8 cellular contexts compared by ENCODE assay signal in genomic region chr15:25437751-25438600, GRCh38. TPM values are rescaled to one million over a fixed set of nuclear protein-coding genes. Genes with fewer than 3 reads are reported as not detected.
DNase-seq lines count a peak whose midpoint lies in the region; ATAC-seq and TF ChIP-seq lines count a peak whose summit lies in the region.

No MANE protein-coding gene starts in this region.

- H3K36me3 Mint-ChIP-seq in CD14-positive monocyte, result peaks cover 0 to 11% of the 10 kb centered on the region in 2 donors
- peaks cover 11 to 12% of the 10 kb centered on the region in 2 donors for H3K36me3 Mint-ChIP-seq in activated naive CD4-positive, alpha-beta T cell treated with anti-CD3 and anti-CD28 coated beads, Interleukin-2, amount 50 U/mL, for 72 hours

- peak overlapping the region; percentile 91 for H2AFZ ChIP-seq in parathyroid adenoma

- H3K27ac Mint-ChIP-seq in CD14-positive monocyte, result peak overlapping the region; percentile 84 to 96 (median 91)
- peak overlapping the region; percentile 96 for H3K27ac Mint-ChIP-seq in activated naive CD4-positive, alpha-beta T cell treated with anti-CD3 and anti-CD28 coated beads, Interleukin-2, amount 50 U/mL, for 72 hours

- peaks cover 0 to 13% (median 9%) of the 10 kb centered on the region in 7 donors for H3K9me3 Mint-ChIP-seq in CD14-positive monocyte
- H3K9me3 Mint-ChIP-seq in activated naive CD4-positive, alpha-beta T cell treated with anti-CD3 and anti-CD28 coated beads, Interleukin-2, amount 50 U/mL, for 72 hours, result peaks cover 0 to 6% of the 10 kb centered on the region in 2 donors

- H3K4me2 ChIP-seq in parathyroid adenoma (ENCODE audit: low read length), result peak overlapping the region; percentile 86

- H3K4me3 Mint-ChIP-seq in CD14-positive monocyte, result peak overlapping the region; percentile 89

- H3K9ac ChIP-seq in parathyroid adenoma, result peak overlapping the region; percentile 98

- intact Hi-C loops in CD14-positive monocyte (cut with micrococcal nuclease), result loop anchor here in 1 of 2 donors (5.0 kb wide), 1 partner anchor 36 kb away; no protein-coding TSS in a partner anchor
- intact Hi-C loops in Right ventricle myocardium inferior (cut with DNase I), result loop anchor here (5.0 to 10.0 kb wide), 3 partner anchors 91 to 647 kb away; no protein-coding TSS in a partner anchor
- intact Hi-C loops in upper lobe of right lung (cut with DNase I), result no loop called here

- H3K27me3 Mint-ChIP-seq in CD14-positive monocyte (ENCODE audit: low read depth in 3 of 3), result no peaks in the 10 kb centered on the region

- H3K4me3 ChIP-seq in SJSA1, result peak overlapping the region; percentile 97
- peak overlapping the region; percentile 79 for H3K4me3 ChIP-seq in parathyroid adenoma (ENCODE audit: low read depth, low read length)
- peak overlapping the region; percentile 96 for H3K4me3 ChIP-seq in upper lobe of right lung

- TF ChIP-seq CTCF in CD14-positive monocyte (IDR thresholded peaks at IDR 0.05), result peak; percentile 48
- TF ChIP-seq CTCF in parathyroid adenoma (IDR thresholded peaks at IDR 0.05), result peak; percentile 31
- TF ChIP-seq CTCF in upper lobe of right lung (IDR thresholded peaks at IDR 0.05), result peak; percentile 42

- H3K27me3 ChIP-seq in SJSA1 (replicated peaks) (no peaks in the 10 kb centered on the region), parathyroid adenoma (ENCODE audit: control insufficient read depth, insufficient read depth, low read length) (no peaks in the 10 kb centered on the region), upper lobe of right lung (no peaks in the 10 kb centered on the region)

- peaks cover 26% of the 10 kb centered on the region for H3K4me1 Mint-ChIP-seq in CD14-positive monocyte

- peak; percentile 48 for ATAC-seq in GM19351 (IDR thresholded peaks at IDR 0.05; ENCODE audit: unreplicated experiment)
- peak; percentile 40 for ATAC-seq in HG03460 (IDR thresholded peaks at IDR 0.05; ENCODE audit: unreplicated experiment)
- peak; percentile 37 to 58 for ATAC-seq in activated naive CD4-positive, alpha-beta T cell treated with anti-CD3 and anti-CD28 coated beads, Interleukin-2, amount 50 U/mL, for 72 hours
- ATAC-seq in Right ventricle myocardium inferior, result peak; percentile 76
- ATAC-seq in upper lobe of right lung, result peak; percentile 75

- DNase-seq in CD14-positive monocyte (ENCODE audit: low spot score), result peak; percentile 56
- peak; percentile 72 to 79 for DNase-seq in SJSA1 (ENCODE audit: low read depth in 1 of 2, low spot score in 2 of 2)
- peak; percentile 62 to 70 for DNase-seq in activated naive CD4-positive, alpha-beta T cell treated with anti-CD3 and anti-CD28 coated beads, Interleukin-2, amount 50 U/mL, for 72 hours (ENCODE audit: low spot score in 2 of 2)
- peak; percentile 80 for DNase-seq in Right ventricle myocardium inferior (ENCODE audit: missing footprints)
- DNase-seq in upper lobe of right lung, result peak; percentile 86

- H3K4me1 ChIP-seq in SJSA1 (replicated peaks) (peaks cover 12% of the 10 kb centered on the region), parathyroid adenoma (no peaks in the 10 kb centered on the region), upper lobe of right lung (peaks cover 30% of the 10 kb centered on the region)

- peaks cover 24% of the 10 kb centered on the region for H3K79me2 ChIP-seq in parathyroid adenoma

- H3K36me3 ChIP-seq in SJSA1 (peaks cover 34% of the 10 kb centered on the region), parathyroid adenoma (ENCODE audit: control insufficient read depth, insufficient read depth, low read length) (no peaks in the 10 kb centered on the region), upper lobe of right lung (no peaks in the 10 kb centered on the region)

- H3K9me3 ChIP-seq in SJSA1 (replicated peaks) (peaks cover 3% of the 10 kb centered on the region; the same call in 1 of the 2 replicates), parathyroid adenoma (ENCODE audit: control insufficient read depth, low read length) (no peaks in the 10 kb centered on the region), upper lobe of right lung (no peaks in the 10 kb centered on the region)

- H3K27ac ChIP-seq in SJSA1, result peak overlapping the region; percentile 95
- H3K27ac ChIP-seq in parathyroid adenoma, result peak overlapping the region; percentile 86
- H3K27ac ChIP-seq in upper lobe of right lung, result peak overlapping the region; percentile 98

RNA-seq across cellular contexts. Expression of gene UBE3A, which starts 0.8 kb away (rescaled TPM):
- 10 to 100 TPM; 54.5 to 73.3 TPM for polyA plus RNA-seq in CD14-positive monocyte
- total RNA-seq in SJSA1 (2014; rRNA removed; shearing (Covaris generic)), result 67.6 and 74.1 TPM in 2 replicates
- 10 to 100 TPM; 91.7 to 91.8 TPM for total RNA-seq in activated naive CD4-positive, alpha-beta T cell treated with anti-CD3 and anti-CD28 coated beads, Interleukin-2, amount 50 U/mL, for 72 hours
- total RNA-seq in Right ventricle myocardium inferior (104 TPM), upper lobe of right lung (93.1 TPM)

Comparison
In these comparisons a context has a peak if more than half of its experiments do, and no peak if none do; other contexts are left out.
1. Peak in every context shown above with its lines: DNase-seq, ATAC-seq, H3K4me3 ChIP-seq and H3K27ac ChIP-seq.